ENCODE assay signal across 18 cellular contexts in genomic region chr1:195251900-195252299, GRCh38.
"Had no signal": no experiment of that assay in that cellular context is flagged by ENCODE, and none has a peak within 500 bp of the region (broad histone marks: within the 10 kb centered on the region; RNA-seq: fewer than 3 reads in every experiment).

No MANE protein-coding gene starts in this region.

- H3K27ac ChIP-seq: epithelial cell of prostate, foreskin keratinocyte, hepatocyte, pancreas, suprapubic skin, thyroid gland had no signal

- H3K9me3 Mint-ChIP-seq: neural crest cell, type B pancreatic cell had no signal

- H3K27me3 ChIP-seq: foreskin keratinocyte, hepatocyte, pancreas, suprapubic skin, thyroid gland had no signal

- H3K36me3 ChIP-seq: pancreas, suprapubic skin, thyroid gland had no signal

- H3K4me2 ChIP-seq: hepatocyte, smooth muscle cell had no signal

- H3K79me2 ChIP-seq: hepatocyte had no signal

- H3K4me1 Mint-ChIP-seq: mesothelial cell of epicardium, natural killer cell, neural crest cell had no signal

- H3K27ac Mint-ChIP-seq: mesothelial cell of epicardium, natural killer cell, progenitor cell of endocrine pancreas, type B pancreatic cell had no signal

- H3K9me3 ChIP-seq: pancreas, suprapubic skin, thyroid gland had no signal

- H3K27me3 Mint-ChIP-seq: progenitor cell of endocrine pancreas, type B pancreatic cell had no signal

- H2AFZ ChIP-seq: hepatocyte had no signal

- H3K4me1 ChIP-seq: foreskin keratinocyte, pancreas, suprapubic skin, thyroid gland had no signal

- DNase-seq: cortex of kidney; effector memory CD4-positive, alpha-beta T cell; foreskin keratinocyte; natural killer cell; occipital lobe; pancreas; right cardiac atrium; stimulated activated CD4-positive, alpha-beta T cell treated with anti-CD3 and anti-CD28 coated beads, Interleukin-2, amount 100 ng/mL, for 48 hours; stimulated activated naive CD4-positive, alpha-beta T cell treated with Interleukin-2 at 50 U/mL for 16 hours; thyroid gland had no signal

- H3K36me3 Mint-ChIP-seq: mesothelial cell of epicardium, natural killer cell, type B pancreatic cell had no signal

- H3K4me3 ChIP-seq: hepatocyte, pancreas, smooth muscle cell, suprapubic skin, thyroid gland had no signal

- H3K4me3 Mint-ChIP-seq: mesothelial cell of epicardium, natural killer cell, neural crest cell, type B pancreatic cell had no signal
